Comparison of ENCODE assay signal across 21 cellular contexts in the genomic region with DNA sequence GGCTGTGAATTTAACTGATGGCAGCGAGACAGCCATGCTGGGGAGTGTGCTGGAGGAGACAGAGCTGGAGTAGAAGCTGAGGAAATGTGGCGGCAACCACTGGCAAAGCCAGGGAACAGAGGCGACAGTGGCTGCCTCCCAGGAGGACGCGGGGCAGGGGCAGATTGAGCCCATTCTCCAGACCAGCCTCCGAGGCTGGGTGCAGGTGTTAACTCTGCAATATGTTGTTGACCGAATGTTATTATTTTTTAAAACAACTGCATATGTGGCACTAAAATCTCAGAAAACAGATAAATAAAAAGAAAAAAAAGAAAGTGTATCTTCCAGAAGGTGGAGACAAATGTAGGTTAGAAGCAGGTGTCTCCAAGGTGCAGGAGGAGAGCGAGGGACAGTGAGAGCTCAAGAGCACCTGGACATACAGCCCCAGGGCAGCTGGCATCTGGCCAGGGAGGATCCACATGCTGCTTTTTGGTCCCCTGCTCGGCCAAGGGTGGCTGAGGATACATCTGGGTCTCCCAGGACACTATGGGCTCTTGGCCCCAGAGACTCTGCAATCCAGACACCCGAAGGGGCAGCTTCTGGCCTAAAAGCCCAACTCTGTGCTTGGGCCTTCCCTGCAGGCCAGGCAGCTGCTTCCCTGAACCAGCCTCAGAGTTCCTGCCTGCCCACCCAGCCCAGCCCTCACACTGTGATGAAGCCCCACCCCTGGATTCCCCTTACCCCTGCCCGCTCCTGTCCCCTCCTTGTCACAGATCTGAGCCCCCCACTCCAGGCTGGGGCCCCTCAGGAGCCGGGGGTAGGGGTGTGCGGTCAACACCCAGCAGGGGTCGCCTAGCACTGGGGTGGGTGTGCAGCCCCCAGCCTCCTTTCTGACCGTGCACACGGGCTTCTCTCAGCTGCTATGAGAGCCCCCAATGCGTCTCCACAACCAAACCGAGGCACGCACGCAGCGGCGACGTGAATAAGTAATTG. TPM values are rescaled to one million over a fixed set of nuclear protein-coding genes. Genes with fewer than 3 reads are reported as not detected.
A peak's percentile ranks its signal among the peaks of the same experiment; 100 is the strongest.
DNase-seq lines count a peak whose midpoint lies in the region; ATAC-seq and TF ChIP-seq lines count a peak whose summit lies in the region.
"Had no signal": no experiment of that assay in that cellular context is flagged by ENCODE, and none has a peak within 500 bp of the region (broad histone marks: within the 10 kb centered on the region; RNA-seq: fewer than 3 reads in every experiment).

No MANE protein-coding gene starts in this region.

- peak overlapping the region; percentile 49 for H3K14ac ChIP-seq in neuronal stem cell (ENCODE audit: low read length)

- H3K9ac ChIP-seq in neuronal stem cell (ENCODE audit: low read depth, low read length, poor library complexity): no peak overlapping the region

- H3K36me3 ChIP-seq in RWPE2 (ENCODE audit: low read depth) (no peaks in the 10 kb centered on the region), neuronal stem cell (replicated peaks in 1 of 2; ENCODE audit: control insufficient read depth in 2 of 2, insufficient read depth in 2 of 2, low read length in 2 of 2) (no peaks in the 10 kb centered on the region)
- H3K36me3 ChIP-seq: breast epithelium, colonic mucosa, HAP-1, SJSA1, transverse colon had no signal

- POLR2A ChIA-PET in activated CD8-positive, alpha-beta T cell treated with anti-CD3 and anti-CD28 coated beads for 36 hours (lab: Charles Lee): no interaction called here
- POLR2A ChIA-PET in activated CD8-positive, alpha-beta T cell treated with anti-CD3 and anti-CD28 coated beads, Interleukin-2, amount 10 ng/mL, durations not matched to agents 7 days and 5 days (lab: Charles Lee): no interaction called here
- POLR2A ChIA-PET in naive thymus-derived CD8-positive, alpha-beta T cell (lab: Charles Lee): interaction anchor here (1.1 kb wide), 1 partner anchor 9 kb away, joined by 5 read pairs; no protein-coding TSS in a partner anchor

- H3K27me3 Mint-ChIP-seq in activated CD8-positive, alpha-beta T cell treated with anti-CD3 and anti-CD28 coated beads for 36 hours: no peaks in the 10 kb centered on the region
- H3K27me3 Mint-ChIP-seq in activated CD8-positive, alpha-beta T cell treated with anti-CD3 and anti-CD28 coated beads, Interleukin-2, amount 10 ng/mL, durations not matched to agents 7 days and 5 days (ENCODE audit: low read depth): no peaks in the 10 kb centered on the region
- H3K27me3 Mint-ChIP-seq in HFFc6 (ENCODE audit: insufficient read depth): peaks cover 15% of the 10 kb centered on the region
- no peaks in the 10 kb centered on the region for H3K27me3 Mint-ChIP-seq in naive thymus-derived CD8-positive, alpha-beta T cell
- H3K27me3 Mint-ChIP-seq: CD4-positive, alpha-beta T cell; stimulated activated naive CD8-positive, alpha-beta T cell treated with anti-CD3 and anti-CD28 coated beads, Interleukin-15, Interleukin-2, amounts not matched to agents 100 ng/mL and 50 ng/mL, for 24 hours had no signal

- H3K9me3 Mint-ChIP-seq in activated CD8-positive, alpha-beta T cell treated with anti-CD3 and anti-CD28 coated beads for 36 hours: no peaks in the 10 kb centered on the region
- H3K9me3 Mint-ChIP-seq in activated CD8-positive, alpha-beta T cell treated with anti-CD3 and anti-CD28 coated beads, Interleukin-2, amount 10 ng/mL, durations not matched to agents 7 days and 5 days (ENCODE audit: insufficient read depth): no peaks in the 10 kb centered on the region
- no peaks in the 10 kb centered on the region for H3K9me3 Mint-ChIP-seq in HFFc6
- no peaks in the 10 kb centered on the region for H3K9me3 Mint-ChIP-seq in naive thymus-derived CD8-positive, alpha-beta T cell
- H3K9me3 Mint-ChIP-seq: CD4-positive, alpha-beta T cell; stimulated activated naive CD8-positive, alpha-beta T cell treated with anti-CD3 and anti-CD28 coated beads, Interleukin-15, Interleukin-2, amounts not matched to agents 100 ng/mL and 50 ng/mL, for 24 hours had no signal

- H2AFZ ChIP-seq in neuronal stem cell (ENCODE audit: low read length): no peak overlapping the region

- no peaks in the 10 kb centered on the region for H3K36me3 Mint-ChIP-seq in activated CD8-positive, alpha-beta T cell treated with anti-CD3 and anti-CD28 coated beads for 36 hours (ENCODE audit: low read depth)
- no peaks in the 10 kb centered on the region for H3K36me3 Mint-ChIP-seq in activated CD8-positive, alpha-beta T cell treated with anti-CD3 and anti-CD28 coated beads, Interleukin-2, amount 10 ng/mL, durations not matched to agents 7 days and 5 days (ENCODE audit: low read depth)
- no peaks in the 10 kb centered on the region for H3K36me3 Mint-ChIP-seq in HFFc6 (ENCODE audit: low read depth)
- H3K36me3 Mint-ChIP-seq in naive thymus-derived CD8-positive, alpha-beta T cell: no peaks in the 10 kb centered on the region

- no peak overlapping the region for H4K91ac ChIP-seq in neuronal stem cell (ENCODE audit: low read depth, low read length, poor library complexity)

- H3K27ac ChIP-seq in HL-60 (replicated peaks): peak overlapping the region; percentile 68
- peak overlapping the region; percentile 12 for H3K27ac ChIP-seq in RWPE2 (ENCODE audit: poor library complexity, severe bottlenecking)
- H3K27ac ChIP-seq in neuronal stem cell (replicated peaks; ENCODE audit: low read length): no peak overlapping the region
- H3K27ac ChIP-seq: breast epithelium, colonic mucosa, SJSA1, transverse colon had no signal

- H3K79me1 ChIP-seq in neuronal stem cell (ENCODE audit: low read depth, low read length): peaks cover 5% of the 10 kb centered on the region

- no peak overlapping the region for H2BK12ac ChIP-seq in neuronal stem cell (ENCODE audit: low read length)

- no peak for DNase-seq in activated CD8-positive, alpha-beta T cell treated with anti-CD3 and anti-CD28 coated beads for 36 hours
- DNase-seq in activated CD8-positive, alpha-beta T cell treated with anti-CD3 and anti-CD28 coated beads, Interleukin-2, amount 10 ng/mL, durations not matched to agents 7 days and 5 days: no peak
- DNase-seq in HL-60 (ENCODE audit: low read depth in 1 of 2, low spot score in 1 of 2) (no peak), RWPE2 (ENCODE audit: low spot score) (no peak), neuronal stem cell (ENCODE audit: low spot score) (no peak), HFFc6 (no peak)
- DNase-seq in naive thymus-derived CD8-positive, alpha-beta T cell: no peak
- DNase-seq: activated CD4-positive, CD25-positive, alpha-beta regulatory T cell; CD4-positive, alpha-beta T cell; colonic mucosa; left cardiac atrium; NCI-H1436 treated with DMSO at 0.1 percent for 48 hours; NCI-H2171 treated with DMSO at 0.1 percent for 48 hours; stimulated activated CD4-positive, alpha-beta T cell treated with anti-CD3 and anti-CD28 coated beads, Interleukin-1b, Interleukin-23, amount 100 ng/mL, for 48 hours; transverse colon had no signal

- H3K4me1 Mint-ChIP-seq in activated CD8-positive, alpha-beta T cell treated with anti-CD3 and anti-CD28 coated beads for 36 hours (ENCODE audit: low read depth): peaks cover 7% of the 10 kb centered on the region
- peaks cover 10% of the 10 kb centered on the region for H3K4me1 Mint-ChIP-seq in activated CD8-positive, alpha-beta T cell treated with anti-CD3 and anti-CD28 coated beads, Interleukin-2, amount 10 ng/mL, durations not matched to agents 7 days and 5 days (ENCODE audit: low read depth)
- H3K4me1 Mint-ChIP-seq in HFFc6 (ENCODE audit: low read depth): peaks cover 7% of the 10 kb centered on the region
- H3K4me1 Mint-ChIP-seq in naive thymus-derived CD8-positive, alpha-beta T cell: peaks cover 9 to 21% (median 11%) of the 10 kb centered on the region in 4 donors

- H3K9me3 ChIP-seq in RWPE2 (ENCODE audit: severe bottlenecking) (no peaks in the 10 kb centered on the region), neuronal stem cell (replicated peaks in 1 of 2; ENCODE audit: control insufficient read depth in 2 of 2, insufficient read depth in 1 of 2, low read depth in 1 of 2, low read length in 2 of 2) (peaks cover 2 to 6% of the 10 kb centered on the region in 2 donors)
- H3K9me3 ChIP-seq: breast epithelium, colonic mucosa, HAP-1, SJSA1, transverse colon had no signal

- H3K23ac ChIP-seq in neuronal stem cell (ENCODE audit: low read depth, low read length, poor library complexity): no peak overlapping the region

- peak overlapping the region; percentile 15 for H3K18ac ChIP-seq in neuronal stem cell (ENCODE audit: low read length)

- WGBS in neuronal stem cell (ENCODE audit: extremely low coverage in 2 of 2, insufficient read length in 2 of 2, insufficient replicate concordance in 1 of 2), 2 donors: no CpG with 5 or more reads among the region's 23 CpGs

- H3K4me3 ChIP-seq in HL-60 (replicated peaks; ENCODE audit: insufficient read depth, low read length): no peak overlapping the region
- H3K4me3 ChIP-seq in RWPE2 (ENCODE audit: severe bottlenecking): no peak overlapping the region
- H3K4me3 ChIP-seq in neuronal stem cell (ENCODE audit: low read length in 2 of 2): no peak overlapping the region
- H3K4me3 ChIP-seq: breast epithelium, colonic mucosa, HAP-1, SJSA1, transverse colon had no signal

- H2BK120ac ChIP-seq in neuronal stem cell (ENCODE audit: low read depth, low read length): no peak overlapping the region

- intact Hi-C loops in activated CD8-positive, alpha-beta T cell treated with anti-CD3 and anti-CD28 coated beads for 36 hours (cut with micrococcal nuclease): no loop called here

- peaks cover 10% of the 10 kb centered on the region for H3K4me1 ChIP-seq in RWPE2 (ENCODE audit: insufficient read depth, poor library complexity, severe bottlenecking)
- peaks cover 0 to 2% of the 10 kb centered on the region in 2 donors for H3K4me1 ChIP-seq in neuronal stem cell (ENCODE audit: control insufficient read depth in 2 of 2, insufficient read depth in 1 of 2, low read depth in 1 of 2, low read length in 2 of 2)
- H3K4me1 ChIP-seq: breast epithelium, colonic mucosa, HAP-1, SJSA1, transverse colon had no signal

- CTCF ChIA-PET in activated CD8-positive, alpha-beta T cell treated with anti-CD3 and anti-CD28 coated beads for 36 hours (lab: Charles Lee): interaction anchor here (1.6 to 2.1 kb wide), 2 partner anchors 17 to 98 kb away, joined by 4 to 6 read pairs; no protein-coding TSS in a partner anchor
- CTCF ChIA-PET in activated CD8-positive, alpha-beta T cell treated with anti-CD3 and anti-CD28 coated beads, Interleukin-2, amount 10 ng/mL, durations not matched to agents 7 days and 5 days (lab: Charles Lee): interaction anchor here (1.4 kb wide), 1 partner anchor 98 kb away, joined by 3 read pairs; no protein-coding TSS in a partner anchor

- TF ChIP-seq CTCF in activated CD8-positive, alpha-beta T cell treated with anti-CD3 and anti-CD28 coated beads for 36 hours (IDR thresholded peaks at IDR 0.05): no peak
- TF ChIP-seq CTCF in HL-60 (IDR thresholded peaks at IDR 0.05; ENCODE audit: insufficient read depth, low read length) (no peak), RWPE2 (IDR thresholded peaks at IDR 0.05; ENCODE audit: poor library complexity, severe bottlenecking) (no peak), HFFc6 (IDR thresholded peaks at IDR 0.05) (no peak)

- H3K4ac ChIP-seq in neuronal stem cell (ENCODE audit: low read length): no peak overlapping the region

- H3K27me3 ChIP-seq in HL-60 (ENCODE audit: insufficient read depth, poor library complexity, severe bottlenecking) (no peaks in the 10 kb centered on the region), RWPE2 (ENCODE audit: insufficient read depth, poor library complexity, severe bottlenecking) (no peaks in the 10 kb centered on the region), neuronal stem cell (ENCODE audit: control insufficient read depth in 3 of 3, insufficient read depth in 3 of 3, low read depth in 1 of 3, low read length in 3 of 3) (no peaks in the 10 kb centered on the region)
- H3K27me3 ChIP-seq: breast epithelium, colonic mucosa, SJSA1, transverse colon had no signal

- no peak overlapping the region for H4K8ac ChIP-seq in neuronal stem cell (ENCODE audit: low read depth, low read length)

- no peak overlapping the region for H3K4me2 ChIP-seq in neuronal stem cell (ENCODE audit: insufficient read depth, low read length, poor library complexity, severe bottlenecking)

- no peak overlapping the region for H2BK15ac ChIP-seq in neuronal stem cell (ENCODE audit: low read length)

- H3K27ac Mint-ChIP-seq in activated CD8-positive, alpha-beta T cell treated with anti-CD3 and anti-CD28 coated beads for 36 hours: peak overlapping the region; percentile 7
- H3K27ac Mint-ChIP-seq in activated CD8-positive, alpha-beta T cell treated with anti-CD3 and anti-CD28 coated beads, Interleukin-2, amount 10 ng/mL, durations not matched to agents 7 days and 5 days: no peak overlapping the region
- no peak overlapping the region for H3K27ac Mint-ChIP-seq in HFFc6
- peak overlapping the region in 5 of 10 donors; percentile 22 to 78 (median 37) for H3K27ac Mint-ChIP-seq in naive thymus-derived CD8-positive, alpha-beta T cell
- H3K27ac Mint-ChIP-seq: CD4-positive, alpha-beta T cell had no signal

- no peak overlapping the region for H2BK5ac ChIP-seq in neuronal stem cell (ENCODE audit: low read length)

- no peak for ATAC-seq in activated CD8-positive, alpha-beta T cell treated with anti-CD3 and anti-CD28 coated beads for 36 hours
- no peak for ATAC-seq in activated CD8-positive, alpha-beta T cell treated with anti-CD3 and anti-CD28 coated beads, Interleukin-2, amount 10 ng/mL, durations not matched to agents 7 days and 5 days
- ATAC-seq in RWPE2 (ENCODE audit: low read depth) (no peak), GM21717 (IDR thresholded peaks at IDR 0.05; ENCODE audit: unreplicated experiment) (no peak)
- ATAC-seq in naive thymus-derived CD8-positive, alpha-beta T cell: no peak

- H3K4me3 Mint-ChIP-seq in activated CD8-positive, alpha-beta T cell treated with anti-CD3 and anti-CD28 coated beads for 36 hours: no peak overlapping the region
- no peak overlapping the region for H3K4me3 Mint-ChIP-seq in activated CD8-positive, alpha-beta T cell treated with anti-CD3 and anti-CD28 coated beads, Interleukin-2, amount 10 ng/mL, durations not matched to agents 7 days and 5 days
- no peak overlapping the region for H3K4me3 Mint-ChIP-seq in HFFc6
- no peak overlapping the region for H3K4me3 Mint-ChIP-seq in naive thymus-derived CD8-positive, alpha-beta T cell
- H3K4me3 Mint-ChIP-seq: CD4-positive, alpha-beta T cell; nephron; stimulated activated naive CD8-positive, alpha-beta T cell treated with anti-CD3 and anti-CD28 coated beads, Interleukin-15, Interleukin-2, amounts not matched to agents 100 ng/mL and 50 ng/mL, for 24 hours had no signal

- no peak overlapping the region for H2AK5ac ChIP-seq in neuronal stem cell (ENCODE audit: low read depth, low read length)

RNA-seq across cellular contexts. Expression of a gene that starts 12.9 kb away (rescaled TPM):
- total RNA-seq in activated CD8-positive, alpha-beta T cell treated with anti-CD3 and anti-CD28 coated beads for 36 hours: 1 to 10 TPM; 2.8 to 3.7 TPM
- 1 to 10 TPM; 3.7 to 3.8 TPM for total RNA-seq in activated CD8-positive, alpha-beta T cell treated with anti-CD3 and anti-CD28 coated beads, Interleukin-2, amount 10 ng/mL, durations not matched to agents 7 days and 5 days
- polyA plus RNA-seq in neuronal stem cell (2013, experiment 1 of 2): 23.2 TPM
- 22.9 TPM for polyA plus RNA-seq in neuronal stem cell (2013, experiment 2 of 2)
- total RNA-seq in HFFc6 (2021; fragmentation: NEBNext Ultra II Directional; extraction: Animal tissue kit (Norgen Biotek cat#: 25700)): under 1 TPM; 0.14 to 0.85 (median 0.35) TPM
- total RNA-seq in naive thymus-derived CD8-positive, alpha-beta T cell: 1 to 10 TPM; 5.0 to 5.1 TPM
- polyA plus RNA-seq in naive thymus-derived CD8-positive, alpha-beta T cell: 1 to 10 TPM; 4.3 to 5.6 (median 4.7) TPM
